In genomic region chr2:166385313-166385712, GRCh38 we compare ENCODE assay signal across 1 cellular context.
TF ChIP-seq lines count a peak whose summit lies in the region.

No MANE protein-coding gene starts in this region.

TF ChIP-seq in HepG2, 621 proteins besides CTCF, POLR2A, EP300 and RAD21:
- TF ChIP-seq TBX2 (CRISPR knock-in tag; IDR thresholded peaks at IDR 0.05; ENCODE audit: borderline replicate concordance): no peak
- peak; percentile 62 for TF ChIP-seq MAFF (IDR thresholded peaks at IDR 0.05; ENCODE audit: low read depth, low read length)
- TF ChIP-seq ZNF20 (CRISPR knock-in tag; IDR thresholded peaks at IDR 0.05): no peak
- no peak for TF ChIP-seq ZHX1 (CRISPR knock-in tag; IDR thresholded peaks at IDR 0.05; ENCODE audit: low read depth)
- TF ChIP-seq BHLHE40 (IDR thresholded peaks at IDR 0.05; ENCODE audit: low read length): no peak
- no peak for TF ChIP-seq CSRNP2 (CRISPR knock-in tag; conservative IDR thresholded peaks at IDR 0.05; ENCODE audit: low read depth)
- no peak for TF ChIP-seq EHMT2 (IDR thresholded peaks at IDR 0.05; ENCODE audit: borderline replicate concordance, low read depth, low read length)
- TF ChIP-seq ZNF484 (CRISPR knock-in tag; IDR thresholded peaks at IDR 0.05; ENCODE audit: borderline replicate concordance, low read depth): no peak
- no peak for TF ChIP-seq TBX3 (IDR thresholded peaks at IDR 0.05; ENCODE audit: borderline replicate concordance)
- no peak for TF ChIP-seq ZNF646 (CRISPR knock-in tag; IDR thresholded peaks at IDR 0.05)
- TF ChIP-seq ZNF331 (CRISPR knock-in tag; IDR thresholded peaks at IDR 0.05): no peak
- TF ChIP-seq MAFK (conservative IDR thresholded peaks at IDR 0.05 in 1 of 2, IDR thresholded peaks at IDR 0.05 in 1 of 2; ENCODE audit: low read length in 2 of 2): peak in 1 of 2 experiments; percentile 68; a peak in 2 of 4 replicates
- TF ChIP-seq FOXA3 (CRISPR knock-in tag; IDR thresholded peaks at IDR 0.05): no peak
- no peak for TF ChIP-seq THRA (CRISPR knock-in tag; IDR thresholded peaks at IDR 0.05; ENCODE audit: borderline replicate concordance)
- no peak for TF ChIP-seq ZNF569 (CRISPR knock-in tag; IDR thresholded peaks at IDR 0.05; ENCODE audit: borderline replicate concordance)
- no peak for TF ChIP-seq YEATS2 (CRISPR knock-in tag; IDR thresholded peaks at IDR 0.05; ENCODE audit: borderline replicate concordance)
- TF ChIP-seq KDM5A (IDR thresholded peaks at IDR 0.05; ENCODE audit: borderline replicate concordance, low read length): 0 out of 2 replicates have a peak, but pooled peaks have one; percentile 21
- no peak for TF ChIP-seq MATR3 (CRISPR knock-in tag; IDR thresholded peaks at IDR 0.05)
- no peak for TF ChIP-seq ZNF280B (CRISPR knock-in tag; IDR thresholded peaks at IDR 0.05; ENCODE audit: borderline replicate concordance)
TF ChIP-seq in HepG2: peak in this region for 3.
